In genomic region chr11:96074551-96075309, GRCh38 we compare ENCODE assay signal across 9 cellular contexts.
DNase-seq lines count a peak whose midpoint lies in the region; ATAC-seq, FAIRE-seq and TF ChIP-seq lines count a peak whose summit lies in the region.
"Had no signal": no experiment of that assay in that cellular context is flagged by ENCODE, and none has a peak within 500 bp of the region (broad histone marks: within the 10 kb centered on the region; RNA-seq: fewer than 3 reads in every experiment).

No MANE protein-coding gene starts in this region.

- peak overlapping the region in 1 of 2 donors; percentile 4 for H3K9ac ChIP-seq in kidney (ENCODE audit: low read length in 2 of 2)

- no peaks in the 10 kb centered on the region for H3K27me3 Mint-ChIP-seq in CD4-positive, alpha-beta T cell

- H3K27me3 ChIP-seq in CD4-positive, alpha-beta T cell (ENCODE audit: control insufficient read depth, insufficient read depth, low read length): no peaks in the 10 kb centered on the region

- peak overlapping the region; percentile 1 for H3K4me3 Mint-ChIP-seq in CD4-positive, alpha-beta T cell

- no peak for DNase-seq in CD4-positive, alpha-beta T cell
- DNase-seq in kidney (peak; percentile 37), DMS53 treated with DMSO at 0.1 percent for 48 hours (lab: John Stamatoyannopoulos, UW; ENCODE audit: unreplicated experiment) (no peak), left lobe of liver (ENCODE audit: low spot score) (no peak), SIG-M5 treated with dmso at 0.1 percent for 504 hours (lab: John Stamatoyannopoulos, UW; ENCODE audit: unreplicated experiment) (no peak)
- DNase-seq: NCI-H2171 treated with DMSO at 0.1 percent for 48 hours had no signal

- no peaks in the 10 kb centered on the region for H3K9me3 Mint-ChIP-seq in CD4-positive, alpha-beta T cell

- CTCF ChIA-PET in CD4-positive, alpha-beta T cell (lab: Charles Lee): interaction anchor here (1.5 kb wide), 1 partner anchor 269 kb away, joined by 4 read pairs; no protein-coding TSS in a partner anchor

- peaks cover 60% of the 10 kb centered on the region for H3K4me1 Mint-ChIP-seq in CD4-positive, alpha-beta T cell (ENCODE audit: low read depth)

- peaks cover 35 to 37% of the 10 kb centered on the region in 2 donors for H3K4me1 ChIP-seq in kidney (ENCODE audit: control insufficient read depth in 1 of 2, insufficient read depth in 1 of 2, low read depth in 1 of 2, low read length in 2 of 2)

- TF ChIP-seq CTCF in CD4-positive, alpha-beta T cell (IDR thresholded peaks at IDR 0.05): no peak
- TF ChIP-seq CTCF in kidney (IDR thresholded peaks at IDR 0.05; ENCODE audit: borderline replicate concordance, extremely low read depth, insufficient read depth): no peak

- peak; percentile 17 for ATAC-seq in CD4-positive, alpha-beta T cell (ENCODE audit: poor library complexity)
- ATAC-seq in GM18867 (IDR thresholded peaks at IDR 0.05; ENCODE audit: unreplicated experiment): peak; percentile 64
- ATAC-seq in HG03439 (IDR thresholded peaks at IDR 0.05; ENCODE audit: unreplicated experiment): peak; percentile 44
- no peak for ATAC-seq in esophagus mucosa
- ATAC-seq in left lobe of liver: no peak

- intact Hi-C loops in CD4-positive, alpha-beta T cell (cut with DNase I, micrococcal nuclease): loop anchor here in 1 of 2 experiments (5.0 kb wide), 1 partner anchor 63 kb away; no protein-coding TSS in a partner anchor
- intact Hi-C loops in kidney (cut with DNase I): no loop called here

- H3K9me3 ChIP-seq in CD4-positive, alpha-beta T cell (ENCODE audit: control insufficient read depth, low read length): no peaks in the 10 kb centered on the region
- H3K9me3 ChIP-seq in kidney (ENCODE audit: control insufficient read depth in 1 of 2, low read length in 2 of 2): no peaks in the 10 kb centered on the region

- no peak overlapping the region for H3K4me3 ChIP-seq in kidney (ENCODE audit: low read length in 2 of 2)

- H3K36me3 Mint-ChIP-seq in CD4-positive, alpha-beta T cell (ENCODE audit: low read depth): peaks cover 75% of the 10 kb centered on the region

- FAIRE-seq in kidney (lab: Jason Lieb, UNC): no peak

- peaks cover 0 to 2% of the 10 kb centered on the region in 2 donors for H3K36me3 ChIP-seq in kidney (ENCODE audit: control insufficient read depth in 1 of 2, insufficient read depth in 2 of 2, low read length in 2 of 2)

- POLR2A ChIA-PET in CD4-positive, alpha-beta T cell (lab: Charles Lee): interaction anchor here (0.7 kb wide), 1 partner anchor 18 kb away, joined by 3 read pairs; no protein-coding TSS in a partner anchor

- peak overlapping the region; percentile 65 for H3K27ac Mint-ChIP-seq in CD4-positive, alpha-beta T cell

- no peak overlapping the region for H3K27ac ChIP-seq in CD4-positive, alpha-beta T cell (ENCODE audit: low read depth, low read length)
- H3K27ac ChIP-seq in kidney (ENCODE audit: low read depth in 2 of 2, low read length in 2 of 2): peak overlapping the region; percentile 63 to 81

Comparison
In these comparisons a context has a peak if more than half of its experiments do, and no peak if none do; other contexts are left out.
1. ATAC-seq: peak in CD4-positive, alpha-beta T cell (single experiment), GM18867 (single experiment) and HG03439 (single experiment); none in esophagus mucosa (single experiment) and left lobe of liver (single experiment).